ENCODE assay signal across 1 cellular context in genomic region chr17:75250009-75250471, GRCh38.
TF ChIP-seq lines count a peak whose summit lies in the region.

No MANE protein-coding gene starts in this region.

TF ChIP-seq in GM12878, 131 proteins besides CTCF, POLR2A, EP300 and RAD21:
- TF ChIP-seq EGR1 (IDR thresholded peaks at IDR 0.05; ENCODE audit: borderline replicate concordance in 1 of 2, low read depth in 2 of 2, low read length in 2 of 2) (peak in 1 of 2 experiments; percentile 83; a peak in 2 of 3 replicates), IKZF2 (IDR thresholded peaks at IDR 0.05) (peak; percentile 76 to 85), SMARCA5 (IDR thresholded peaks at IDR 0.05) (no peak), TAF1 (IDR thresholded peaks at IDR 0.05; ENCODE audit: borderline replicate concordance, low read depth, low read length) (0 out of 2 replicates have a peak, but pooled peaks have one; percentile 26), CHD4 (IDR thresholded peaks at IDR 0.05) (no peak), IRF4 (IDR thresholded peaks at IDR 0.05; ENCODE audit: low read depth, low read length) (0 out of 2 replicates have a peak, but pooled peaks have one; percentile 14), IKZF1 (conservative IDR thresholded peaks at IDR 0.05) (peak; percentile 89), ASH2L (IDR thresholded peaks at IDR 0.05; ENCODE audit: borderline replicate concordance, low read depth) (0 out of 2 replicates have a peak, but pooled peaks have one; percentile 43), ZBED1 (IDR thresholded peaks at IDR 0.05; ENCODE audit: borderline replicate concordance) (peak; percentile 34; the same call in 1 of the 2 replicates), EED (IDR thresholded peaks at IDR 0.05; ENCODE audit: low read depth) (peak; percentile 84; the same call in 1 of the 2 replicates), YY1 (IDR thresholded peaks at IDR 0.05; ENCODE audit: low read depth, low read length) (peak; percentile 44; the same call in 1 of the 2 replicates), PAX5 (IDR thresholded peaks at IDR 0.05; ENCODE audit: borderline replicate concordance, low read depth, low read length) (no peak), NFIC (IDR thresholded peaks at IDR 0.05; ENCODE audit: low read depth, low read length) (peak; percentile 63; the same call in 1 of the 2 replicates), TBL1XR1 (IDR thresholded peaks at IDR 0.05; ENCODE audit: low read depth, low read length) (0 out of 2 replicates have a peak, but pooled peaks have one; percentile 15), CREB1 (IDR thresholded peaks at IDR 0.05; ENCODE audit: low read depth) (peak; percentile 46; the same call in 1 of the 2 replicates), E2F8 (IDR thresholded peaks at IDR 0.05; ENCODE audit: low read depth, partially characterized antibody) (no peak), BHLHE40 (IDR thresholded peaks at IDR 0.05; ENCODE audit: borderline replicate concordance in 1 of 2, low read depth in 2 of 2, low read length in 1 of 2) (peak in 1 of 2 experiments; percentile 10; a peak in 1 of 4 replicates), DPF2 (IDR thresholded peaks at IDR 0.05) (0 out of 2 replicates have a peak, but pooled peaks have one; percentile 25), POLR2AphosphoS5 (IDR thresholded peaks at IDR 0.05; ENCODE audit: low read length) (no peak), MYC (IDR thresholded peaks at IDR 0.05; ENCODE audit: insufficient read depth, insufficient read length, insufficient replicate concordance, low read length, severe bottlenecking) (no peak), CHD2 (IDR thresholded peaks at IDR 0.05; ENCODE audit: borderline replicate concordance, low read depth, low read length) (peak; percentile 78; the same call in 1 of the 2 replicates), RELA (IDR thresholded peaks at IDR 0.05; ENCODE audit: borderline replicate concordance, partially characterized antibody) (no peak), NBN (IDR thresholded peaks at IDR 0.05) (peak; percentile 65), FOXM1 (IDR thresholded peaks at IDR 0.05; ENCODE audit: low read depth, low read length) (0 out of 2 replicates have a peak, but pooled peaks have one; percentile 36), YBX1 (IDR thresholded peaks at IDR 0.05) (no peak), CEBPZ (IDR thresholded peaks at IDR 0.05; ENCODE audit: low read depth, low read length) (no peak), BACH1 (IDR thresholded peaks at IDR 0.05; ENCODE audit: borderline replicate concordance) (no peak; the same call in 1 of the 2 replicates), RFX5 (IDR thresholded peaks at IDR 0.05; ENCODE audit: low read depth, low read length) (0 out of 2 replicates have a peak, but pooled peaks have one; percentile 54), ETV6 (conservative IDR thresholded peaks at IDR 0.05 in 1 of 2, IDR thresholded peaks at IDR 0.05 in 1 of 2; ENCODE audit: borderline replicate concordance in 1 of 2, low read depth in 1 of 2) (peak in 1 of 2 experiments; percentile 68; a peak in 2 of 4 replicates), RUNX3 (IDR thresholded peaks at IDR 0.05; ENCODE audit: low read length) (peak; percentile 36), STAT3 (IDR thresholded peaks at IDR 0.05; ENCODE audit: low read depth, low read length) (no peak; the same call in 1 of the 2 replicates), CREM (IDR thresholded peaks at IDR 0.05; ENCODE audit: low read depth) (peak; percentile 85), TCF12 (IDR thresholded peaks at IDR 0.05; ENCODE audit: low read depth, low read length) (peak; percentile 49; the same call in 1 of the 2 replicates), RELB (IDR thresholded peaks at IDR 0.05; ENCODE audit: low read depth) (peak; percentile 68; the same call in 1 of the 2 replicates), BRCA1 (IDR thresholded peaks at IDR 0.05; ENCODE audit: low read depth, low read length) (no peak), MEF2A (IDR thresholded peaks at IDR 0.05; ENCODE audit: insufficient read depth, low read depth, low read length) (no peak), BCL3 (IDR thresholded peaks at IDR 0.05; ENCODE audit: borderline replicate concordance, insufficient read depth, low read depth, low read length, poor library complexity, severe bottlenecking) (peak; percentile 25), ATF7 (IDR thresholded peaks at IDR 0.05; ENCODE audit: low read depth) (peak; percentile 70; the same call in 1 of the 2 replicates), SP1 (IDR thresholded peaks at IDR 0.05; ENCODE audit: low read depth, low read length) (peak; percentile 16), MEF2B (IDR thresholded peaks at IDR 0.05; ENCODE audit: partially characterized antibody, poor library complexity, severe bottlenecking) (peak; percentile 83)
